29 cellular contexts compared by ENCODE assay signal in genomic region chr9:127664324-127664677, GRCh38. TPM values are rescaled to one million over a fixed set of nuclear protein-coding genes. Genes with fewer than 3 reads are reported as not detected.
A peak's percentile ranks its signal among the peaks of the same experiment; 100 is the strongest.
DNase-seq lines count a peak whose midpoint lies in the region; TF ChIP-seq lines count a peak whose summit lies in the region.
"Had no signal": no experiment of that assay in that cellular context is flagged by ENCODE, and none has a peak within 500 bp of the region (broad histone marks: within the 10 kb centered on the region; RNA-seq: fewer than 3 reads in every experiment).

No MANE protein-coding gene starts in this region.

- H3K27me3 ChIP-seq in breast epithelium (no peaks in the 10 kb centered on the region), hepatocyte (no peaks in the 10 kb centered on the region), sigmoid colon (no peaks in the 10 kb centered on the region), H9 (ENCODE audit: insufficient read depth, low read length) (no peaks in the 10 kb centered on the region)
- H3K27me3 ChIP-seq: cardiac muscle cell, MG63, neural progenitor cell, stomach, transverse colon had no signal

- WGBS in hepatocyte (ENCODE audit: low lambda C conversion rate, missing lambda C conversion rate), result 95% methylated on average over 7 of the region's 7 CpGs
- 89 to 93% methylated on average over 7 of the region's 7 CpGs for WGBS in sigmoid colon, 2 donors
- no CpG with 5 or more reads among the region's 7 CpGs for WGBS in H9 (ENCODE audit: extremely low coverage, insufficient read length, low lambda C conversion rate)

- H3K4me1 ChIP-seq in breast epithelium (no peaks in the 10 kb centered on the region), hepatocyte (ENCODE audit: insufficient read depth) (peaks cover 9% of the 10 kb centered on the region), sigmoid colon (no peaks in the 10 kb centered on the region), H9 (ENCODE audit: insufficient read depth, low read length) (no peaks in the 10 kb centered on the region)

- H3K36me3 ChIP-seq in breast epithelium, result no peaks in the 10 kb centered on the region
- H3K36me3 ChIP-seq in hepatocyte (replicated peaks; ENCODE audit: insufficient read depth, low read depth), result no peaks in the 10 kb centered on the region
- H3K36me3 ChIP-seq in sigmoid colon, result peaks cover 0 to 88% (median 10%) of the 10 kb centered on the region in 4 donors
- H3K36me3 ChIP-seq: MG63, neural progenitor cell, transverse colon had no signal

- H3K27ac ChIP-seq in breast epithelium (peak overlapping the region; percentile 36 to 84), hepatocyte (peak overlapping the region; percentile 22), sigmoid colon (peak overlapping the region in 1 of 4 donors; percentile 38), H9 (ENCODE audit: insufficient read length, low read depth, low read length) (no peak overlapping the region)
- H3K27ac ChIP-seq: 22Rv1, cardiac muscle cell, neural progenitor cell, stomach, transverse colon had no signal

- no peak overlapping the region for H3K56ac ChIP-seq in H9 (ENCODE audit: insufficient read length, low read depth, low read length)

- no peak overlapping the region for H4K5ac ChIP-seq in H9 (ENCODE audit: insufficient read length, low read depth, low read length)

- TF ChIP-seq CTCF in breast epithelium (IDR thresholded peaks at IDR 0.05) (no peak), MCF 10A (IDR thresholded peaks at IDR 0.05; ENCODE audit: unreplicated experiment) (no peak), hepatocyte (IDR thresholded peaks at IDR 0.05; ENCODE audit: poor library complexity) (no peak), osteocyte (IDR thresholded peaks at IDR 0.05) (no peak), sigmoid colon (IDR thresholded peaks at IDR 0.05) (no peak), H9 (conservative IDR thresholded peaks at IDR 0.05) (no peak)

- H3K23me2 ChIP-seq in H9 (ENCODE audit: insufficient read length, low read depth, low read length, poor library complexity, severe bottlenecking), result no peaks in the 10 kb centered on the region

- H3K4me3 ChIP-seq in breast epithelium (no peak overlapping the region), hepatocyte (no peak overlapping the region), sigmoid colon (no peak overlapping the region)
- H3K4me3 ChIP-seq: cardiac muscle cell, MG63, neural progenitor cell, stomach, transverse colon had no signal

- DNase-seq in breast epithelium (ENCODE audit: low spot score in 2 of 2), result no peak
- no peak for DNase-seq in MCF 10A (ENCODE audit: unreplicated experiment)
- no peak for DNase-seq in hepatocyte (ENCODE audit: low spot score)
- DNase-seq in osteocyte (ENCODE audit: extremely low spot score, unreplicated experiment), result no peak
- no peak for DNase-seq in NCI-H1436 (lab: John Stamatoyannopoulos, UW)
- no peak for DNase-seq in GM19240 (ENCODE audit: insufficient read length, low spot score)
- DNase-seq in sigmoid colon, result no peak
- DNase-seq in H9, result no peak
- DNase-seq: activated CD4-positive, alpha-beta memory T cell treated with anti-CD3 and anti-CD28 coated beads, Interleukin-2, amount 10 ng/mL, durations not matched to agents 7 days and 5 days; activated CD4-positive, alpha-beta T cell treated with anti-CD3 and anti-CD28 coated beads for 1 hour; activated CD8-positive, alpha-beta memory T cell treated with anti-CD3 and anti-CD28 coated beads, Interleukin-2, amount 50 U/mL, for 48 hours; amygdala; CD4-positive, CD25-positive, alpha-beta regulatory T cell; MG63; NCI-H2081; NCI-H226; NCI-H748 treated with DMSO at 0.1 percent for 48 hours; posterior cingulate gyrus; stimulated activated CD4-positive, alpha-beta T cell treated with anti-CD3 and anti-CD28 coated beads, Interleukin-1b, Interleukin-23, amount 100 ng/mL, for 48 hours; stomach had no signal

- no peak overlapping the region for H2BK12ac ChIP-seq in H9 (ENCODE audit: insufficient read length, low read depth, low read length)

- H3K9me3 ChIP-seq in breast epithelium (no peaks in the 10 kb centered on the region), hepatocyte (ENCODE audit: low read depth) (no peaks in the 10 kb centered on the region), sigmoid colon (no peaks in the 10 kb centered on the region), H9 (ENCODE audit: control insufficient read depth, low read depth, low read length) (no peaks in the 10 kb centered on the region)
- H3K9me3 ChIP-seq: MG63, stomach, transverse colon had no signal

- H3K79me2 ChIP-seq in hepatocyte (no peaks in the 10 kb centered on the region), H9 (ENCODE audit: insufficient read depth, low read length) (no peaks in the 10 kb centered on the region)

- no peaks in the 10 kb centered on the region for H4K20me1 ChIP-seq in hepatocyte (ENCODE audit: insufficient read depth, poor library complexity, severe bottlenecking)
- peaks cover 2% of the 10 kb centered on the region for H4K20me1 ChIP-seq in H9 (ENCODE audit: control insufficient read depth, insufficient read depth, insufficient read length)

- H3K36me3 Mint-ChIP-seq in MCF 10A (ENCODE audit: insufficient read depth, unreplicated experiment) (peaks cover 35% of the 10 kb centered on the region), osteocyte (ENCODE audit: unreplicated experiment) (peaks cover 52% of the 10 kb centered on the region), H9 (ENCODE audit: insufficient read depth in 1 of 3, low read depth in 3 of 3) (peaks cover 27 to 50% (median 31%) of the 10 kb centered on the region in 3 experiments; a peak in 6 of 7 replicates)

- no peak overlapping the region for H3T11ph ChIP-seq in H9 (ENCODE audit: low read length)

- no peak overlapping the region for H3K4me3 Mint-ChIP-seq in MCF 10A (ENCODE audit: unreplicated experiment)
- no peak overlapping the region for H3K4me3 Mint-ChIP-seq in osteocyte (ENCODE audit: unreplicated experiment)
- H3K4me3 Mint-ChIP-seq in H9, result no peak overlapping the region
- H3K4me3 Mint-ChIP-seq: activated CD4-positive, alpha-beta memory T cell treated with anti-CD3 and anti-CD28 coated beads, Interleukin-2, amount 10 ng/mL, durations not matched to agents 7 days and 5 days; activated naive CD4-positive, alpha-beta T cell treated with anti-CD3 and anti-CD28 coated beads, Interleukin-2, amount 50 U/mL, for 24 hours; activated T-helper 17 cell treated with anti-CD3 and anti-CD28 coated beads, Interleukin-2, amount 50 U/mL, for 72 hours; CD4-positive, CD25-positive, alpha-beta regulatory T cell; dendritic cell treated with granulocyte-macrophage colony-stimulating factor and Interleukin-4, amounts not matched to agents 40 ng/mL and 50 ng/mL, for 4 days; neural progenitor cell had no signal

- H2BK5ac ChIP-seq in H9 (ENCODE audit: insufficient read length, low read length), result no peak overlapping the region

- no peaks in the 10 kb centered on the region for H3K9me3 Mint-ChIP-seq in MCF 10A (ENCODE audit: unreplicated experiment)
- no peaks in the 10 kb centered on the region for H3K9me3 Mint-ChIP-seq in osteocyte (ENCODE audit: unreplicated experiment)
- no peaks in the 10 kb centered on the region for H3K9me3 Mint-ChIP-seq in H9
- H3K9me3 Mint-ChIP-seq: activated CD4-positive, alpha-beta memory T cell treated with anti-CD3 and anti-CD28 coated beads, Interleukin-2, amount 10 ng/mL, durations not matched to agents 7 days and 5 days; activated naive CD4-positive, alpha-beta T cell treated with anti-CD3 and anti-CD28 coated beads, Interleukin-2, amount 50 U/mL, for 24 hours; activated T-helper 17 cell treated with anti-CD3 and anti-CD28 coated beads, Interleukin-2, amount 50 U/mL, for 72 hours; CD4-positive, CD25-positive, alpha-beta regulatory T cell; dendritic cell treated with granulocyte-macrophage colony-stimulating factor and Interleukin-4, amounts not matched to agents 40 ng/mL and 50 ng/mL, for 4 days; neural progenitor cell had no signal

- H3K79me1 ChIP-seq in H9 (ENCODE audit: insufficient read depth, low read depth, low read length, poor library complexity, severe bottlenecking), result no peaks in the 10 kb centered on the region

- no peak overlapping the region for H4K8ac ChIP-seq in H9 (replicated peaks; ENCODE audit: insufficient read length, low read depth, low read length)

- POLR2A ChIA-PET in MCF 10A (lab: Yijun Ruan, JAX), result no interaction called here

- H3K23ac ChIP-seq in H9 (ENCODE audit: insufficient read length, low read depth, low read length), result no peak overlapping the region

- CTCF ChIA-PET in MCF 10A (lab: Yijun Ruan, JAX), result interaction anchor here (0.5 kb wide), 1 partner anchor 24 kb away, joined by 3 read pairs; no protein-coding TSS in a partner anchor

- H3K9me2 ChIP-seq in hepatocyte (replicated peaks; ENCODE audit: insufficient read depth), result no peaks in the 10 kb centered on the region

- no peak overlapping the region for H2BK20ac ChIP-seq in H9 (ENCODE audit: low read depth, low read length, poor library complexity, severe bottlenecking)

- H3K18ac ChIP-seq in H9 (ENCODE audit: insufficient read length, low read depth, low read length), result no peak overlapping the region

- no peak overlapping the region for H4K91ac ChIP-seq in H9 (ENCODE audit: insufficient read length, low read depth, low read length)

- no peak for TF ChIP-seq POLR2A in breast epithelium (IDR thresholded peaks at IDR 0.05)
- TF ChIP-seq POLR2A in sigmoid colon (IDR thresholded peaks at IDR 0.05), result no peak

- H3K9ac ChIP-seq in H9 (ENCODE audit: extremely low read depth, insufficient read length, low read length), result no peak overlapping the region
- H3K9ac ChIP-seq: neural progenitor cell had no signal

- H2BK15ac ChIP-seq in H9 (ENCODE audit: low read depth, low read length), result no peak overlapping the region

- H3K27me3 Mint-ChIP-seq in MCF 10A (ENCODE audit: insufficient read depth, unreplicated experiment), result no peaks in the 10 kb centered on the region
- H3K27me3 Mint-ChIP-seq in osteocyte (ENCODE audit: unreplicated experiment), result no peaks in the 10 kb centered on the region
- H3K27me3 Mint-ChIP-seq in H9 (ENCODE audit: low read depth), result no peaks in the 10 kb centered on the region
- H3K27me3 Mint-ChIP-seq: activated CD4-positive, alpha-beta memory T cell treated with anti-CD3 and anti-CD28 coated beads, Interleukin-2, amount 10 ng/mL, durations not matched to agents 7 days and 5 days; activated naive CD4-positive, alpha-beta T cell treated with anti-CD3 and anti-CD28 coated beads, Interleukin-2, amount 50 U/mL, for 24 hours; activated T-helper 17 cell treated with anti-CD3 and anti-CD28 coated beads, Interleukin-2, amount 50 U/mL, for 72 hours; dendritic cell treated with granulocyte-macrophage colony-stimulating factor and Interleukin-4, amounts not matched to agents 40 ng/mL and 50 ng/mL, for 4 days had no signal

- no peak overlapping the region for H3K27ac Mint-ChIP-seq in MCF 10A (ENCODE audit: low read depth, unreplicated experiment)
- peak overlapping the region; percentile 32 for H3K27ac Mint-ChIP-seq in osteocyte (ENCODE audit: unreplicated experiment)
- peak overlapping the region in 1 of 3 experiments; percentile 20; a peak in 1 of 7 replicates for H3K27ac Mint-ChIP-seq in H9
- H3K27ac Mint-ChIP-seq: activated CD4-positive, alpha-beta memory T cell treated with anti-CD3 and anti-CD28 coated beads, Interleukin-2, amount 10 ng/mL, durations not matched to agents 7 days and 5 days; activated naive CD4-positive, alpha-beta T cell treated with anti-CD3 and anti-CD28 coated beads, Interleukin-2, amount 50 U/mL, for 24 hours; activated T-helper 17 cell treated with anti-CD3 and anti-CD28 coated beads, Interleukin-2, amount 50 U/mL, for 72 hours; CD4-positive, CD25-positive, alpha-beta regulatory T cell; dendritic cell treated with granulocyte-macrophage colony-stimulating factor and Interleukin-4, amounts not matched to agents 40 ng/mL and 50 ng/mL, for 4 days had no signal

- BruUV-seq in MCF 10A (replicated peaks; lab: Mats Ljungman, UMichigan), result no TSS peak

- no peak overlapping the region for H3K14ac ChIP-seq in H9 (ENCODE audit: insufficient read depth, low read length)

- no peak overlapping the region for H3K4ac ChIP-seq in H9 (ENCODE audit: low read depth, low read length)

- intact Hi-C loops in breast epithelium (cut with DNase I; ENCODE audit: low total_unique reads), result no loop called here
- intact Hi-C loops in MCF 10A (cut with micrococcal nuclease), result no loop called here
- intact Hi-C loops in sigmoid colon (cut with DNase I), result no loop called here

- no peak overlapping the region for H2AK5ac ChIP-seq in H9 (ENCODE audit: insufficient read length, low read length)

- H3K4me2 ChIP-seq in hepatocyte (no peak overlapping the region), H9 (ENCODE audit: insufficient read depth, insufficient read length, low read length) (no peak overlapping the region)
- H3K4me2 ChIP-seq: neural progenitor cell had no signal

- H2AFZ ChIP-seq in hepatocyte (no peak overlapping the region), H9 (ENCODE audit: low read length) (no peak overlapping the region)
- H2AFZ ChIP-seq: neural progenitor cell had no signal

- no peak for TF ChIP-seq EP300 in sigmoid colon (IDR thresholded peaks at IDR 0.05)

- H3K4me1 Mint-ChIP-seq in MCF 10A (ENCODE audit: insufficient read depth, unreplicated experiment) (no peaks in the 10 kb centered on the region), osteocyte (ENCODE audit: unreplicated experiment) (peaks cover 13% of the 10 kb centered on the region), H9 (peaks cover 0 to 6% of the 10 kb centered on the region in 2 experiments; a peak in 2 of 4 replicates)
- H3K4me1 Mint-ChIP-seq: activated CD4-positive, alpha-beta memory T cell treated with anti-CD3 and anti-CD28 coated beads, Interleukin-2, amount 10 ng/mL, durations not matched to agents 7 days and 5 days; activated naive CD4-positive, alpha-beta T cell treated with anti-CD3 and anti-CD28 coated beads, Interleukin-2, amount 50 U/mL, for 24 hours; activated T-helper 17 cell treated with anti-CD3 and anti-CD28 coated beads, Interleukin-2, amount 50 U/mL, for 72 hours; CD4-positive, CD25-positive, alpha-beta regulatory T cell had no signal

- no peak overlapping the region for H2BK120ac ChIP-seq in H9 (ENCODE audit: low read depth, low read length, poor library complexity, severe bottlenecking)

RNA-seq across cellular contexts. Expression of gene CFAP157, which starts 42.5 kb away (rescaled TPM):
- total RNA-seq in breast epithelium (1 to 10 TPM in 2 of 3 donors, not detected in 1; 2.0 TPM), MCF 10A (2022) (not detected in 2 replicates), hepatocyte (not detected in 2 replicates), osteocyte (0.24 TPM in 1 of 2 replicates, not detected in the other), sigmoid colon (not detected), H9 (2021) (0.15 and 0.22 TPM in 2 replicates)
- polyA plus RNA-seq in hepatocyte (0.15 and 0.51 TPM in 2 replicates), sigmoid colon (under 1 TPM in 1 of 3 donors, not detected in 2; 0.12 TPM)
- total RNA-seq: activated CD4-positive, alpha-beta memory T cell treated with anti-CD3 and anti-CD28 coated beads, Interleukin-2, amount 10 ng/mL, durations not matched to agents 7 days and 5 days; CD4-positive, CD25-positive, alpha-beta regulatory T cell; transverse colon had no signal
- polyA plus RNA-seq: keratinocyte had no signal

RNA-seq across cellular contexts. Expression of gene PTRH1, which starts 51.2 kb away (rescaled TPM):
- total RNA-seq in breast epithelium (10 to 100 TPM; 19.0 to 26.2 (median 23.3) TPM), MCF 10A (2022) (35.2 and 37.8 TPM in 2 replicates), hepatocyte (9.8 and 13.5 TPM in 2 replicates), osteocyte (10.6 and 10.7 TPM in 2 replicates), sigmoid colon (10 to 100 TPM in 3 of 4 donors, 1 to 10 TPM in 1; 8.9 to 25.8 (median 19.4) TPM), H9 (2021) (10.6 and 10.9 TPM in 2 replicates)
- polyA plus RNA-seq in hepatocyte (24.5 and 25.9 TPM in 2 replicates), sigmoid colon (10 to 100 TPM in 2 of 3 donors, 1 to 10 TPM in 1; 9.6 to 18.6 (median 10.4) TPM)

RNA-seq across cellular contexts. Expression of gene TTC16, which starts 51.6 kb away (rescaled TPM):
- total RNA-seq in breast epithelium (under 1 TPM; under 0.01 to 0.59 (median 0.16) TPM), MCF 10A (2022) (0.19 and 0.32 TPM in 2 replicates), hepatocyte (0.24 TPM in 1 of 2 replicates, not detected in the other), osteocyte (not detected in 2 replicates), sigmoid colon (not detected), H9 (2021) (not detected in 2 replicates)
- polyA plus RNA-seq in hepatocyte (not detected in 2 replicates), sigmoid colon (under 1 TPM in 1 of 3 donors, not detected in 2; 0.15 TPM)
- total RNA-seq: HT-29, stomach, transverse colon had no signal
- polyA plus RNA-seq: cardiac muscle cell, keratinocyte had no signal

RNA-seq across cellular contexts. Expression of gene STXBP1, which starts 52.2 kb away (rescaled TPM):
- 10 to 100 TPM; 19.0 to 45.9 (median 43.2) TPM for total RNA-seq in breast epithelium
- 20.0 and 36.6 TPM in 2 replicates for total RNA-seq in MCF 10A (2022)
- total RNA-seq in hepatocyte, result 10.7 and 27.6 TPM in 2 replicates
- 18.0 and 22.6 TPM in 2 replicates for polyA plus RNA-seq in hepatocyte
- total RNA-seq in osteocyte, result 44.9 and 46.5 TPM in 2 replicates
- total RNA-seq in sigmoid colon, result 10 to 100 TPM; 32.3 to 97.2 (median 41.0) TPM
- 1 to 10 TPM; 3.7 to 9.2 (median 9.0) TPM for polyA plus RNA-seq in sigmoid colon
- total RNA-seq in H9 (2021), result 22.1 and 22.3 TPM in 2 replicates
